In the genomic region with DNA sequence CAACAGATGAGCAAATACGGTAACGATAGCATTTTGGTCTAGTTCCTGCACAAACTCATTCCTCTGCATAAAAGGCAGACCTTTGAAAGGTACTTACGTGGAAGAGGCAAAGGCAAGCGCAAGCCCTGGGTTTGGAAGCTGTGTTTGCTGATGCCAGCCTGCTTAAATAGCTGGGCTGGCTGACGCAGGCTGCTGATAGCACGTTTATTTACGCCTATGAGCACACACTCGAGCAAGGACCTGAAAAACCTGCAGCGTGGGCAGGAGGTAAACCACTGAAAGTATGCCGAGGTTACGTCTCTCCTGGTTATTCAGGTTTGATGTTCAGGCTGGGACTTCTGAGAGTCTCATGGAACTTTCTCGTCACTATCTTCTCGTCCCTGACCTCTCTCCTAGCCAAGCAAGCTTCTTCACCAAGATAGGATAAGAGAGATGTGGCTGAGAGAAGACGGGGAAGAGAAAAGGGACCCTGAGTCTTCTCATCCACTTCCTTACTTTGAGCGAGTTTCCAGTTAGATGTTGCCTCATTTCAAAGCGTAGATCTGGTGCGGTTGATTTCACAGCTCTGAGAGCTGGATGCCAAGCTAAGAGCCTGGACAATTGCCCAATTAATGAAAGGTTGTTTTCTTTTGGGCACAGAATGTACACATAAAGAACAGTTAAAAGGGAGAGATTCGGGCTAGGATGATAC, we compare ENCODE assay signal across 8 cellular contexts. TPM values are rescaled to one million over a fixed set of nuclear protein-coding genes. Genes with fewer than 3 reads are reported as not detected.
DNase-seq lines count a peak whose midpoint lies in the region; ATAC-seq lines count a peak whose summit lies in the region.

A gene with protein sequence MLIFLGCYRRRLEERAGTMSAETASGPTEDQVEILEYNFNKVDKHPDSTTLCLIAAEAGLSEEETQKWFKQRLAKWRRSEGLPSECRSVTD (minus strand): TSS at position 139 of the 691 bp plus-strand sequence. CDS start 23,480 bp downstream, outside the sequence.

- peak within 1 kb of the TSS; percentile 11 for H3K27ac ChIP-seq in right cardiac atrium (ENCODE audit: low read length)

- ATAC-seq in right cardiac atrium = peak; percentile 74 to 78

- no peaks in the 10 kb centered on the region for H3K9me3 ChIP-seq in right cardiac atrium (ENCODE audit: control insufficient read depth, low read length)

- peaks cover 25% of the 10 kb centered on the region for H3K4me1 Mint-ChIP-seq in activated T-helper 2 cell treated with anti-CD3 and anti-CD28 coated beads, Interferon-gamma antibody, Interleukin-2, Interleukin-4, amounts not matched to agents 10 μg/mL and 5 μg/mL and 100 μg/mL, durations not matched to agents 14 hours and 24 hours and 36 hours (ENCODE audit: low read depth)

- H3K4me3 ChIP-seq in right cardiac atrium (ENCODE audit: low read length) = peak within 1 kb of the TSS; percentile 32

- DNase-seq in DMS153 (lab: John Stamatoyannopoulos, UW) (peak; percentile 11), DMS153 treated with DMSO at 0.1 percent for 48 hours (lab: John Stamatoyannopoulos, UW; ENCODE audit: unreplicated experiment) (no peak), NCI-H510A (lab: John Stamatoyannopoulos, UW) (peak; percentile 67), right cardiac atrium (no peak), SK-N-DZ (ENCODE audit: low spot score) (no peak), iPS-NIHi11 (ENCODE audit: low spot score) (no peak)
- peak; percentile 17 for DNase-seq in activated T-helper 2 cell treated with anti-CD3 and anti-CD28 coated beads, Interferon-gamma antibody, Interleukin-2, Interleukin-4, amounts not matched to agents 10 μg/mL and 5 μg/mL and 100 μg/mL, durations not matched to agents 14 hours and 24 hours and 36 hours (ENCODE audit: low spot score)
- peak; percentile 38 to 58 for DNase-seq in stimulated activated CD4-positive, alpha-beta T cell treated with anti-CD3 and anti-CD28 coated beads, Interleukin-4, amount 100 ng/mL, for 4 hours

- intact Hi-C loops in activated T-helper 2 cell treated with anti-CD3 and anti-CD28 coated beads, Interferon-gamma antibody, Interleukin-2, Interleukin-4, amounts not matched to agents 10 μg/mL and 5 μg/mL and 100 μg/mL, durations not matched to agents 14 hours and 24 hours and 36 hours (cut with micrococcal nuclease) = loop anchor here (1.0 to 5.0 kb wide), 4 partner anchors 31 to 155 kb away; no protein-coding TSS in a partner anchor
- intact Hi-C loops in right cardiac atrium (cut with DNase I) = no loop called here

- WGBS in right cardiac atrium = 23% methylated on average over 18 of the region's 18 CpGs

- peak within 1 kb of the TSS; percentile 28 for H3K4me3 Mint-ChIP-seq in activated T-helper 2 cell treated with anti-CD3 and anti-CD28 coated beads, Interferon-gamma antibody, Interleukin-2, Interleukin-4, amounts not matched to agents 10 μg/mL and 5 μg/mL and 100 μg/mL, durations not matched to agents 14 hours and 24 hours and 36 hours (ENCODE audit: low read depth)

- H3K4me1 ChIP-seq in right cardiac atrium (ENCODE audit: control insufficient read depth, insufficient read depth, low read length) = peaks cover 6% of the 10 kb centered on the region

- no peaks in the 10 kb centered on the region for H3K36me3 Mint-ChIP-seq in activated T-helper 2 cell treated with anti-CD3 and anti-CD28 coated beads, Interferon-gamma antibody, Interleukin-2, Interleukin-4, amounts not matched to agents 10 μg/mL and 5 μg/mL and 100 μg/mL, durations not matched to agents 14 hours and 24 hours and 36 hours (ENCODE audit: low read depth)

- peaks cover 59% of the 10 kb centered on the region for H3K27me3 Mint-ChIP-seq in activated T-helper 2 cell treated with anti-CD3 and anti-CD28 coated beads, Interferon-gamma antibody, Interleukin-2, Interleukin-4, amounts not matched to agents 10 μg/mL and 5 μg/mL and 100 μg/mL, durations not matched to agents 14 hours and 24 hours and 36 hours (ENCODE audit: low read depth)

- H3K9me3 Mint-ChIP-seq in activated T-helper 2 cell treated with anti-CD3 and anti-CD28 coated beads, Interferon-gamma antibody, Interleukin-2, Interleukin-4, amounts not matched to agents 10 μg/mL and 5 μg/mL and 100 μg/mL, durations not matched to agents 14 hours and 24 hours and 36 hours = no peaks in the 10 kb centered on the region

- H3K27me3 ChIP-seq in right cardiac atrium (ENCODE audit: control insufficient read depth, insufficient read depth) = no peaks in the 10 kb centered on the region

- H3K27ac Mint-ChIP-seq in activated T-helper 2 cell treated with anti-CD3 and anti-CD28 coated beads, Interferon-gamma antibody, Interleukin-2, Interleukin-4, amounts not matched to agents 10 μg/mL and 5 μg/mL and 100 μg/mL, durations not matched to agents 14 hours and 24 hours and 36 hours = peak within 1 kb of the TSS; percentile 36

RNA-seq across cellular contexts. Expression of the gene that starts here (rescaled TPM):
- total RNA-seq in activated T-helper 2 cell treated with anti-CD3 and anti-CD28 coated beads, Interferon-gamma antibody, Interleukin-2, Interleukin-4, amounts not matched to agents 10 μg/mL and 5 μg/mL and 100 μg/mL, durations not matched to agents 14 hours and 24 hours and 36 hours = 58.8 and 60.2 TPM in 2 replicates
- 10 to 100 TPM; 30.6 to 82.1 (median 56.7) TPM for total RNA-seq in right cardiac atrium
- 159 TPM for polyA plus RNA-seq in right cardiac atrium
- polyA plus RNA-seq in SK-N-DZ (2014; cell fraction: cytosol; rRNA removed) = not detected in 2 replicates
- polyA plus RNA-seq in SK-N-DZ (2014; cell fraction: nucleus; rRNA removed) = not detected in 2 replicates

Comparison
In these comparisons a context has a peak if more than half of its experiments do, and no peak if none do; other contexts are left out.
1. DNase-seq: peak in DMS153 (single experiment), NCI-H510A (single experiment), activated T-helper 2 cell treated with anti-CD3 and anti-CD28 coated beads, Interferon-gamma antibody, Interleukin-2, Interleukin-4, amounts not matched to agents 10 μg/mL and 5 μg/mL and 100 μg/mL, durations not matched to agents 14 hours and 24 hours and 36 hours (single experiment) and stimulated activated CD4-positive, alpha-beta T cell treated with anti-CD3 and anti-CD28 coated beads, Interleukin-4, amount 100 ng/mL, for 4 hours (2 of 2); none in DMS153 treated with DMSO at 0.1 percent for 48 hours (single experiment), right cardiac atrium (0 of 3), SK-N-DZ (single experiment) and iPS-NIHi11 (single experiment).